16 cellular contexts compared by ENCODE assay signal in the genomic region with DNA sequence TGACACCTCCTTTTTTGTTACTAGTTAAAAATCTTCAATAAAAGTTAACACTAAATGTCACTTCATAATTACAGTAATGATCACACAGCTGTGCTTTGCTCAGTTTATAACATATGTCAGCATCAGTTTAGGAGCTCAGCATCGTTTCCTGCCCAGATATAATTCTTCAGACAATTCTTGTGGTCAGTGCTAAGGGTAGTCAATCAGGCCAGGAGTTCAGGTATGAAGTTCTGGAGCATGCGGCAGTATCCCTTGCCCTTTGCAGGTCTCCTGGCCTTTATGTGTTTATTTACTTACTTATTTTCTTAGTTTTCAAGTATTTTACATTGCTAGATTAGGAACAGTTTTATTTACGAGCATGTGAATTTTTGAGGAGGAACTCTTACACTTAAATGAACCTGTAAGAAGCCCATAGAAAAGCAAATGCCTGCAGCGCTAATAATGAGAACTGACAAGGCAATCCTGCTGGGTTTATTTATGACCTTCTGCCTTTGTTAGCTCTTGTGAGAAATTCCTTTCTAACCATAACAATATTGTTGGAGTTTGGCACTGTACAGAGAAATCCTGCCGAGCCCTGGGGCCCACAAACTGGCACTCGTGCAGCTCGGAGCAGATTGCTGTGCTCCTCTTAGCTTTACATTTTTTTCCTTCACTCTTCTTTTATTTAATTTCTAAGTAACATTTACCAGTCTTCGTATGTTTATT.
DNase-seq lines count a peak whose midpoint lies in the region; ATAC-seq, FAIRE-seq and TF ChIP-seq lines count a peak whose summit lies in the region.
"Had no signal": no experiment of that assay in that cellular context is flagged by ENCODE, and none has a peak within 500 bp of the region (broad histone marks: within the 10 kb centered on the region; RNA-seq: fewer than 3 reads in every experiment).

No MANE protein-coding gene starts in this region.

- WGBS in HUES64 = 70% methylated on average over 7 of the region's 8 CpGs

- peaks cover 38% of the 10 kb centered on the region for H3K4me1 Mint-ChIP-seq in astrocyte (ENCODE audit: low read depth, unreplicated experiment)

- FAIRE-seq in astrocyte (lab: Jason Lieb, UNC) = no peak
- FAIRE-seq: GM18507, TTC549 had no signal

- no peaks in the 10 kb centered on the region for H3K36me3 ChIP-seq in HUES64 (ENCODE audit: insufficient read depth, low read length)
- H3K36me3 ChIP-seq in astrocyte (ENCODE audit: insufficient read depth, low read length) = no peaks in the 10 kb centered on the region
- H3K36me3 ChIP-seq in iPS-20b (ENCODE audit: insufficient read depth, low read depth, low read length) = no peaks in the 10 kb centered on the region
- H3K36me3 ChIP-seq in SJCRH30 = no peaks in the 10 kb centered on the region
- H3K36me3 ChIP-seq: prostate gland had no signal

- H3K79me2 ChIP-seq in astrocyte (ENCODE audit: insufficient read depth, low read length) = peaks cover 36% of the 10 kb centered on the region

- DNase-seq in AG10803 (ENCODE audit: low read depth) = peak; percentile 67
- peak; percentile 55 for DNase-seq in astrocyte (ENCODE audit: low read depth)
- DNase-seq in SJCRH30 = no peak
- DNase-seq in midbrain (lab: John Stamatoyannopoulos, UW) = no peak
- DNase-seq in GM19238 (ENCODE audit: insufficient read length, low spot score) = no peak
- DNase-seq: activated CD8-positive, alpha-beta memory T cell treated with anti-CD3 and anti-CD28 coated beads for 24 hours; activated naive CD4-positive, alpha-beta T cell treated with anti-CD3 and anti-CD28 coated beads, Interleukin-2, amount 50 U/mL, for 16 hours; AML-193; NCI-H510A treated with DMSO at 0.1 percent for 48 hours had no signal

- H2AFZ ChIP-seq in astrocyte (ENCODE audit: low read depth, low read length) = no peak overlapping the region

- H3K27ac ChIP-seq in HUES64 (ENCODE audit: low read depth, low read length) (peak overlapping the region; percentile 9; the same call in 1 of the 2 replicates), astrocyte (ENCODE audit: low read depth, low read length) (no peak overlapping the region), iPS-20b (ENCODE audit: low read length) (no peak overlapping the region), SJCRH30 (no peak overlapping the region)
- H3K27ac ChIP-seq: prostate gland had no signal

- TF ChIP-seq CTCF in AG10803 (conservative IDR thresholded peaks at IDR 0.05; ENCODE audit: low read length) = no peak
- no peak for TF ChIP-seq CTCF in astrocyte (IDR thresholded peaks at IDR 0.05; ENCODE audit: insufficient read depth, low read depth, low read length)

- H3K4me1 ChIP-seq in HUES64 (ENCODE audit: insufficient read depth, low read length) = peaks cover 48% of the 10 kb centered on the region
- H3K4me1 ChIP-seq in astrocyte (ENCODE audit: insufficient read depth, low read length) = peaks cover 10% of the 10 kb centered on the region
- peaks cover 24% of the 10 kb centered on the region for H3K4me1 ChIP-seq in iPS-20b (ENCODE audit: insufficient read depth, low read length)
- peaks cover 6% of the 10 kb centered on the region for H3K4me1 ChIP-seq in SJCRH30
- H3K4me1 ChIP-seq: prostate gland had no signal

- H3K27ac Mint-ChIP-seq in astrocyte (ENCODE audit: unreplicated experiment) = no peak overlapping the region
- H3K27ac Mint-ChIP-seq: stimulated activated memory B cell treated with anti-CD40 and anti-IgM and Interleukin-4, amounts not matched to agents 10 μg/mL and 1 μg/mL and 100 μg/mL, for 72 hours had no signal

- H3K4me3 Mint-ChIP-seq in astrocyte (ENCODE audit: unreplicated experiment) = no peak overlapping the region
- H3K4me3 Mint-ChIP-seq: stimulated activated memory B cell treated with anti-CD40 and anti-IgM and Interleukin-4, amounts not matched to agents 10 μg/mL and 1 μg/mL and 100 μg/mL, for 72 hours had no signal

- no peak overlapping the region for H3K9ac ChIP-seq in HUES64 (ENCODE audit: low read depth, low read length)
- H3K9ac ChIP-seq in astrocyte (ENCODE audit: low read length) = no peak overlapping the region
- H3K9ac ChIP-seq in iPS-20b (ENCODE audit: low read depth, low read length) = no peak overlapping the region

- H3K4me3 ChIP-seq in AG10803 (ENCODE audit: low read length) (no peak overlapping the region), HUES64 (ENCODE audit: low read length) (no peak overlapping the region), astrocyte (ENCODE audit: insufficient read depth, low read depth, low read length) (no peak overlapping the region), iPS-20b (ENCODE audit: low read length) (peak overlapping the region; percentile 14; the same call in 1 of the 2 replicates), SJCRH30 (no peak overlapping the region)
- H3K4me3 ChIP-seq: prostate gland had no signal

- H3K4me2 ChIP-seq in astrocyte (ENCODE audit: low read length) = no peak overlapping the region

- no peaks in the 10 kb centered on the region for H3K27me3 Mint-ChIP-seq in astrocyte (ENCODE audit: low read depth, unreplicated experiment)
- H3K27me3 Mint-ChIP-seq: stimulated activated memory B cell treated with anti-CD40 and anti-IgM and Interleukin-4, amounts not matched to agents 10 μg/mL and 1 μg/mL and 100 μg/mL, for 72 hours had no signal

- H3K27me3 ChIP-seq in HUES64 (ENCODE audit: insufficient read depth, low read length) (no peaks in the 10 kb centered on the region), astrocyte (ENCODE audit: insufficient read depth, low read length) (no peaks in the 10 kb centered on the region), iPS-20b (ENCODE audit: insufficient read depth, low read length) (no peaks in the 10 kb centered on the region), SJCRH30 (no peaks in the 10 kb centered on the region)

- no peaks in the 10 kb centered on the region for H3K9me3 Mint-ChIP-seq in astrocyte (ENCODE audit: unreplicated experiment)
- H3K9me3 Mint-ChIP-seq: stimulated activated memory B cell treated with anti-CD40 and anti-IgM and Interleukin-4, amounts not matched to agents 10 μg/mL and 1 μg/mL and 100 μg/mL, for 72 hours had no signal

- H4K20me1 ChIP-seq in astrocyte (ENCODE audit: insufficient read depth, low read length) = peaks cover 49% of the 10 kb centered on the region

- H3K9me3 ChIP-seq in HUES64 (ENCODE audit: insufficient read depth, low read depth, low read length) (no peaks in the 10 kb centered on the region), astrocyte (ENCODE audit: insufficient read depth, low read depth, low read length) (no peaks in the 10 kb centered on the region), iPS-20b (ENCODE audit: insufficient read depth, low read depth, low read length) (no peaks in the 10 kb centered on the region), SJCRH30 (replicated peaks) (no peaks in the 10 kb centered on the region)
- H3K9me3 ChIP-seq: prostate gland had no signal

- peaks cover 6% of the 10 kb centered on the region for H3K36me3 Mint-ChIP-seq in astrocyte (ENCODE audit: low read depth, unreplicated experiment)

- no peak for ATAC-seq in GM21447 (IDR thresholded peaks at IDR 0.05; ENCODE audit: unreplicated experiment)
- ATAC-seq: stimulated activated memory B cell treated with anti-CD40 and anti-IgM and Interleukin-4, amounts not matched to agents 10 μg/mL and 1 μg/mL and 100 μg/mL, for 72 hours had no signal

Comparison
In these comparisons a context has a peak if more than half of its experiments do, and no peak if none do; other contexts are left out.
1. DNase-seq: peak in AG10803 (single experiment) and astrocyte (single experiment); none in SJCRH30 (0 of 2), midbrain (single experiment) and GM19238 (single experiment).